ENCODE assay signal across 14 cellular contexts in genomic region chr2:38742797-38743559, GRCh38. TPM values are rescaled to one million over a fixed set of nuclear protein-coding genes. Genes with fewer than 3 reads are reported as not detected.
A peak's percentile ranks its signal among the peaks of the same experiment; 100 is the strongest.
DNase-seq lines count a peak whose midpoint lies in the region; ATAC-seq and TF ChIP-seq lines count a peak whose summit lies in the region.
"Had no signal": no experiment of that assay in that cellular context is flagged by ENCODE, and none has a peak within 500 bp of the region (broad histone marks: within the 10 kb centered on the region; RNA-seq: fewer than 3 reads in every experiment).

No MANE protein-coding gene starts in this region.

- TF ChIP-seq EP300 in gastroesophageal sphincter (IDR thresholded peaks at IDR 0.05), result no peak

- peaks cover 49% of the 10 kb centered on the region for H3K4me1 ChIP-seq in CD4-positive, CD25-positive, alpha-beta regulatory T cell (ENCODE audit: control insufficient read depth, insufficient read depth, low read length, poor library complexity, severe bottlenecking)
- H3K4me1 ChIP-seq in gastroesophageal sphincter, result peaks cover 11 to 78% (median 18%) of the 10 kb centered on the region in 3 donors

- CTCF ChIA-PET in WTC11 (lab: Charles Lee), result interaction anchor here (2.0 kb wide), 1 partner anchor 161 kb away, joined by 11 read pairs; no protein-coding TSS in a partner anchor

- peaks cover 31 to 88% (median 57%) of the 10 kb centered on the region in 4 donors for H3K4me1 Mint-ChIP-seq in CD4-positive, CD25-positive, alpha-beta regulatory T cell
- peaks cover 21% of the 10 kb centered on the region for H3K4me1 Mint-ChIP-seq in WTC11

- POLR2A ChIA-PET in WTC11 (lab: Charles Lee), result interaction anchor here (0.7 to 1.7 kb wide), 3 partner anchors 8 to 161 kb away, joined by 3 to 14 read pairs (median 3); partner anchors contain the start of gene SRSF7

- H3K4me3 ChIP-seq in CD4-positive, CD25-positive, alpha-beta regulatory T cell (ENCODE audit: low read depth, low read length), result no peak overlapping the region
- no peak overlapping the region for H3K4me3 ChIP-seq in gastroesophageal sphincter
- H3K4me3 ChIP-seq: upper lobe of left lung had no signal

- peaks cover 62% of the 10 kb centered on the region for H3K36me3 ChIP-seq in CD4-positive, CD25-positive, alpha-beta regulatory T cell (ENCODE audit: control insufficient read depth, insufficient read depth, low read length)
- peaks cover 1 to 68% of the 10 kb centered on the region in 2 donors for H3K36me3 ChIP-seq in gastroesophageal sphincter

- H3K27ac ChIP-seq in CD4-positive, CD25-positive, alpha-beta regulatory T cell (ENCODE audit: insufficient read depth, low read length, poor library complexity, severe bottlenecking), result peak overlapping the region; percentile 39
- H3K27ac ChIP-seq in gastroesophageal sphincter, result peak overlapping the region in 1 of 4 donors; percentile 30
- H3K27ac ChIP-seq: upper lobe of left lung had no signal

- DNase-seq in CD4-positive, CD25-positive, alpha-beta regulatory T cell, result no peak
- DNase-seq in CMK (ENCODE audit: low read depth) (peak; percentile 21), WTC11 (ENCODE audit: low spot score) (no peak), NOMO-1 treated with dmso at 0.1 percent for 144 hours (lab: John Stamatoyannopoulos, UW; ENCODE audit: unreplicated experiment) (no peak), NCI-H2107 treated with DMSO at 0.1 percent for 48 hours (lab: John Stamatoyannopoulos, UW; ENCODE audit: unreplicated experiment) (no peak)
- DNase-seq: naive B cell; stimulated activated CD4-positive, alpha-beta T cell treated with anti-CD3 and anti-CD28 coated beads, Interleukin-1b, Interleukin-23, amount 100 ng/mL, for 48 hours; stimulated activated CD8-positive, alpha-beta memory T cell treated with anti-CD3 and anti-CD28 coated beads, Interleukin-4, amount 100 ng/mL, for 48 hours; upper lobe of left lung had no signal

- no peaks in the 10 kb centered on the region for H3K9me3 ChIP-seq in CD4-positive, CD25-positive, alpha-beta regulatory T cell (ENCODE audit: control insufficient read depth in 2 of 2, low read length in 2 of 2)
- H3K9me3 ChIP-seq in gastroesophageal sphincter, result no peaks in the 10 kb centered on the region
- H3K9me3 ChIP-seq: upper lobe of left lung had no signal

- TF ChIP-seq POLR2A in gastroesophageal sphincter (IDR thresholded peaks at IDR 0.05), result no peak

- H3K36me3 Mint-ChIP-seq in CD4-positive, CD25-positive, alpha-beta regulatory T cell, result peaks cover 49% of the 10 kb centered on the region
- peaks cover 73% of the 10 kb centered on the region for H3K36me3 Mint-ChIP-seq in WTC11

- ATAC-seq in CD4-positive, CD25-positive, alpha-beta regulatory T cell (ENCODE audit: low read depth in 2 of 2), result peak; percentile 6 to 19
- ATAC-seq in WTC11 (no peak; the same call in 1 of the 2 replicates), gastroesophageal sphincter (peak; percentile 16), HG03571 (IDR thresholded peaks at IDR 0.05; ENCODE audit: unreplicated experiment) (no peak), HG03097 (IDR thresholded peaks at IDR 0.05; ENCODE audit: low FRiP score, unreplicated experiment) (no peak)
- ATAC-seq: left lobe of liver had no signal

- H3K4me3 Mint-ChIP-seq in CD4-positive, CD25-positive, alpha-beta regulatory T cell, result peak overlapping the region in 1 of 4 donors; percentile 0
- no peak overlapping the region for H3K4me3 Mint-ChIP-seq in WTC11
- H3K4me3 Mint-ChIP-seq: dendritic cell treated with granulocyte-macrophage colony-stimulating factor and Interleukin-4, amounts not matched to agents 40 ng/mL and 50 ng/mL, for 4 days had no signal

- peak overlapping the region in 1 of 3 donors; percentile 45 for H3K27ac Mint-ChIP-seq in CD4-positive, CD25-positive, alpha-beta regulatory T cell
- H3K27ac Mint-ChIP-seq in WTC11, result peak overlapping the region; percentile 70; the same call in 1 of the 2 replicates
- H3K27ac Mint-ChIP-seq: dendritic cell treated with granulocyte-macrophage colony-stimulating factor and Interleukin-4, amounts not matched to agents 40 ng/mL and 50 ng/mL, for 4 days had no signal

- no peaks in the 10 kb centered on the region for H3K27me3 Mint-ChIP-seq in CD4-positive, CD25-positive, alpha-beta regulatory T cell
- H3K27me3 Mint-ChIP-seq in WTC11 (ENCODE audit: low read depth), result peaks cover 3% of the 10 kb centered on the region; the same call in 1 of the 2 replicates
- H3K27me3 Mint-ChIP-seq: dendritic cell treated with granulocyte-macrophage colony-stimulating factor and Interleukin-4, amounts not matched to agents 40 ng/mL and 50 ng/mL, for 4 days; naive B cell had no signal

- TF ChIP-seq CTCF in WTC11 (IDR thresholded peaks at IDR 0.05) (no peak), gastroesophageal sphincter (IDR thresholded peaks at IDR 0.05) (no peak)

- H3K27me3 ChIP-seq in CD4-positive, CD25-positive, alpha-beta regulatory T cell (ENCODE audit: control insufficient read depth, insufficient read depth, low read length), result no peaks in the 10 kb centered on the region
- no peaks in the 10 kb centered on the region for H3K27me3 ChIP-seq in gastroesophageal sphincter
- H3K27me3 ChIP-seq: upper lobe of left lung had no signal

- no peaks in the 10 kb centered on the region for H3K9me3 Mint-ChIP-seq in CD4-positive, CD25-positive, alpha-beta regulatory T cell
- H3K9me3 Mint-ChIP-seq in WTC11, result peaks cover 15% of the 10 kb centered on the region
- H3K9me3 Mint-ChIP-seq: naive B cell had no signal

- WGBS in gastroesophageal sphincter (ENCODE audit: low coverage in 1 of 2), 2 donors, result 35 to 56% methylated on average over 2 to 4 of the region's 10 CpGs

TF ChIP-seq in WTC11, 78 proteins besides CTCF, POLR2A, EP300 and RAD21 (continues in another document):
- peak; percentile 64; the same call in 1 of the 2 replicates for TF ChIP-seq ZNF416 (CRISPR knock-in tag; IDR thresholded peaks at IDR 0.05)
- peak; percentile 22; the same call in 1 of the 2 replicates for TF ChIP-seq ZNF671 (CRISPR knock-in tag; IDR thresholded peaks at IDR 0.05)
- TF ChIP-seq ZMAT4 (CRISPR knock-in tag; IDR thresholded peaks at IDR 0.05), result no peak
- TF ChIP-seq PRDM15 (CRISPR knock-in tag; IDR thresholded peaks at IDR 0.05), result no peak
- TF ChIP-seq ZSCAN18 (CRISPR knock-in tag; IDR thresholded peaks at IDR 0.05), result no peak
- TF ChIP-seq EMX1 (CRISPR knock-in tag; IDR thresholded peaks at IDR 0.05), result 0 out of 2 replicates have a peak, but pooled peaks have one; percentile 84
- no peak for TF ChIP-seq HMGA2 (CRISPR knock-in tag; IDR thresholded peaks at IDR 0.05)
- no peak for TF ChIP-seq RELA (CRISPR knock-in tag; IDR thresholded peaks at IDR 0.05; ENCODE audit: borderline replicate concordance)

RNA-seq across cellular contexts. Expression of gene SRSF7, which starts 8.2 kb away (rescaled TPM):
- 584 TPM for total RNA-seq in CD4-positive, CD25-positive, alpha-beta regulatory T cell
- polyA plus RNA-seq in CD4-positive, CD25-positive, alpha-beta regulatory T cell, result 100 to 1,000 TPM; 186 to 278 (median 203) TPM
- total RNA-seq in WTC11 (2021) (299 to 349 TPM (median 342 TPM) in 3 replicates), gastroesophageal sphincter (100 to 1,000 TPM in 2 of 4 donors, 10 to 100 TPM in 2; 39.0 to 109 (median 73.4) TPM)

RNA-seq across cellular contexts. Expression of gene GEMIN6, which starts 35.0 kb away (rescaled TPM):
- 5.1 TPM for total RNA-seq in CD4-positive, CD25-positive, alpha-beta regulatory T cell
- polyA plus RNA-seq in CD4-positive, CD25-positive, alpha-beta regulatory T cell, result 10 to 100 TPM; 13.4 to 20.6 (median 15.3) TPM
- total RNA-seq in WTC11 (2021), result 19.3 to 21.3 TPM (median 21.2 TPM) in 3 replicates
- total RNA-seq in gastroesophageal sphincter, result 10 to 100 TPM in 1 of 4 donors, 1 to 10 TPM in 3; 5.9 to 11.2 (median 6.9) TPM

Comparison
In these comparisons a context has a peak if more than half of its experiments do, and no peak if none do; other contexts are left out.
1. ATAC-seq: peak in CD4-positive, CD25-positive, alpha-beta regulatory T cell (2 of 2) and gastroesophageal sphincter (single experiment); none in WTC11 (single experiment), HG03571 (single experiment) and HG03097 (single experiment).